Comparison of ENCODE assay signal across 22 cellular contexts in the genomic region with DNA sequence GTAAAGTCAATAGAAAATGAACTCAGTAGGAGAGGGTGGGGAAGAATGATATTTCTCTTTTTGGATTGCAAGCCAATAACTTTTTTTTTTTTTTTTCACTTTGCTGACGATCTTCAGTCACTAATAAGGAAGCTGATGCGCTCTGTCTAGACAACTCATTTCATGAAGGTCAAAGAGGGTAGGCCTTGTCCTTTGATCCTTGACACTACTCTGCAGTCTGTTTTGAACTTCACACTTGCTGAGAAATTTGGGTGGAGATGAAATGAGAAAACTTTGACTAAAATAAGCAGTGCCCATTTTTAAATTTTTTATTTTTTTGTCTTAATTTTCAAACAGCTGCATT.
"Had no signal": no experiment of that assay in that cellular context is flagged by ENCODE, and none has a peak within 500 bp of the region (broad histone marks: within the 10 kb centered on the region; RNA-seq: fewer than 3 reads in every experiment).

No MANE protein-coding gene starts in this region.

- H3K9me3 ChIP-seq: mucosa of descending colon had no signal

- ATAC-seq: foreskin keratinocyte; gastroesophageal sphincter; mucosa of descending colon; natural killer cell treated with Interleukin-12 subunit alpha and Interleukin-12 subunit beta and Interleukin-15 and Interleukin-18, amount 100 ng/mL, for 72 hours; stimulated activated memory B cell treated with anti-CD40 and anti-IgM and Interleukin-4, amounts not matched to agents 10 μg/mL and 1 μg/mL and 100 μg/mL, for 72 hours; stimulated activated naive CD8-positive, alpha-beta T cell treated with anti-CD3 and anti-CD28 coated beads, Interleukin-15, Interleukin-2, amounts not matched to agents 100 U/mL and 50 U/mL, for 24 hours had no signal

- H3K9ac ChIP-seq: neural progenitor cell, parathyroid adenoma had no signal

- DNase-seq: effector CD8-positive, alpha-beta T cell; endodermal cell; foreskin keratinocyte; kidney; mucosa of descending colon; naive B cell; spleen; stimulated activated CD4-positive, alpha-beta T cell treated with anti-CD3 and anti-CD28 coated beads, Interleukin-4, amount 100 ng/mL, for 4 hours; stimulated activated naive CD8-positive, alpha-beta T cell treated with anti-CD3 and anti-CD28 coated beads, Interleukin-15, Interleukin-2, amounts not matched to agents 100 U/mL and 50 U/mL, for 24 hours; trophoblast cell had no signal

- H3K4me3 ChIP-seq: esophagus muscularis mucosa, gastroesophageal sphincter, heart left ventricle, hepatocyte, lung, mucosa of descending colon, neural progenitor cell, skin epidermis, spleen, vagina had no signal

- H3K36me3 ChIP-seq: esophagus muscularis mucosa, gastroesophageal sphincter, heart left ventricle, spleen, vagina had no signal

- H3K27ac ChIP-seq: epithelial cell of prostate, esophagus muscularis mucosa, foreskin keratinocyte, gastroesophageal sphincter, heart left ventricle, hepatocyte, neural progenitor cell, parathyroid adenoma, spleen, vagina had no signal

- H3K27me3 ChIP-seq: neural progenitor cell, vagina had no signal

- H3K4me1 ChIP-seq: foreskin keratinocyte, gastroesophageal sphincter, parathyroid adenoma, spleen, vagina had no signal
